5 cellular contexts compared by ENCODE assay signal in the genomic region with DNA sequence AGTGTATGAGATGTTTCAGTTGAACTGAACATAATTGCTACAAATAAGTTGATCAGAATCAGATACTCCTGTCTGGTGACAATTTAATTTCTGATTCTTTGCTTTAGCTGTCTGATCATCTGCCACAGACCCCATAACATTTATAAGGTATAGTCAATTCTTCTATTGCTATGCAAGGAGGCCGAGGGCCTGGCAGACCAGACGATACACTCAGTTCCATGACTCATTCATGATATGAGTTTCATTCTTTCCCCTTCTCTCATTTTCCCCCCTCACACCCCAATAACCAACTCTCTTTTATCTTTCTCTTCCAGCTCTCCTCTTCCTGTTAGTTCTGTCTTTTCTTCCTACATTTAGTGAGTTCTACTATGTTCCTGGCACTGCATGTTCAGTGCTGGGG.
"Had no signal": no experiment of that assay in that cellular context is flagged by ENCODE, and none has a peak within 500 bp of the region (broad histone marks: within the 10 kb centered on the region; RNA-seq: fewer than 3 reads in every experiment).

No MANE protein-coding gene starts in this region.

- H3K4me3 ChIP-seq: GM23338 had no signal

- H3K36me3 Mint-ChIP-seq: IgD-negative memory B cell had no signal

- H3K4me3 Mint-ChIP-seq: GM23338, H9, IgD-negative memory B cell had no signal

- H3K27ac Mint-ChIP-seq: GM23338, H9, IgD-negative memory B cell had no signal

- H3K4me1 Mint-ChIP-seq: IgD-negative memory B cell had no signal

- ATAC-seq: GM23338, HepG2 had no signal

- H3K9me3 Mint-ChIP-seq: GM23338, H9, IgD-negative memory B cell had no signal

- DNase-seq: H9, HCEC 1CT had no signal

- H3K4me2 ChIP-seq: GM23338 had no signal
